8 cellular contexts compared by ENCODE assay signal in genomic region chr3:42012378-42012934, GRCh38. TPM values are rescaled to one million over a fixed set of nuclear protein-coding genes. Genes with fewer than 3 reads are reported as not detected.
DNase-seq lines count a peak whose midpoint lies in the region; TF ChIP-seq lines count a peak whose summit lies in the region.

No MANE protein-coding gene starts in this region.

- no peaks in the 10 kb centered on the region for H3K9me3 ChIP-seq in HEK293 (ENCODE audit: control insufficient read depth, insufficient read depth, low read depth, low read length)
- no peaks in the 10 kb centered on the region for H3K9me3 ChIP-seq in stomach

- CTCF ChIA-PET in HEK293 (lab: Yijun Ruan, JAX): no interaction called here

- no peaks in the 10 kb centered on the region for H3K36me3 Mint-ChIP-seq in chondrocyte (ENCODE audit: low read depth)

- DNase-seq in DMS53 (lab: John Stamatoyannopoulos, UW) (peak; percentile 46), DMS53 treated with DMSO at 0.1 percent for 48 hours (lab: John Stamatoyannopoulos, UW; ENCODE audit: unreplicated experiment) (no peak), NCI-H69 (lab: John Stamatoyannopoulos, UW) (peak; percentile 24), epithelial cell of proximal tubule (ENCODE audit: low read depth) (no peak), stomach (no peak), cerebellum (ENCODE audit: low spot score) (no peak), chondrocyte (ENCODE audit: low spot score) (no peak)

- H3K4me1 ChIP-seq in HEK293 (ENCODE audit: control insufficient read depth, insufficient read depth, low read length) (no peaks in the 10 kb centered on the region), stomach (peaks cover 21 to 43% (median 33%) of the 10 kb centered on the region in 4 donors)

- intact Hi-C loops in stomach (cut with DNase I; ENCODE audit: low total_unique reads): no loop called here

- no peak overlapping the region for H3K4me3 Mint-ChIP-seq in chondrocyte (ENCODE audit: unreplicated experiment)

- WGBS in stomach, 5 donors: 48 to 67% (median 56%) methylated on average over 2 of the region's 2 CpGs

- H3K27me3 ChIP-seq in stomach: no peaks in the 10 kb centered on the region

- no peaks in the 10 kb centered on the region for H3K36me3 ChIP-seq in HEK293 (ENCODE audit: control insufficient read depth in 2 of 2, insufficient read depth in 1 of 2, low read length in 2 of 2)
- H3K36me3 ChIP-seq in stomach: no peaks in the 10 kb centered on the region

- no peak for TF ChIP-seq POLR2A in stomach (IDR thresholded peaks at IDR 0.05)

- peaks cover 36% of the 10 kb centered on the region for H3K4me1 Mint-ChIP-seq in chondrocyte (ENCODE audit: low read depth)

- no peak overlapping the region for H3K27ac ChIP-seq in HEK293 (ENCODE audit: extremely low read depth, low read depth, low read length)
- H3K27ac ChIP-seq in stomach: peak overlapping the region; percentile 51 to 98 (median 94)

- TF ChIP-seq CTCF in HEK293 (tag by site-specific recombination; IDR thresholded peaks at IDR 0.05) (no peak), epithelial cell of proximal tubule (conservative IDR thresholded peaks at IDR 0.05; ENCODE audit: low read depth, low read length) (no peak), stomach (IDR thresholded peaks at IDR 0.05) (no peak), chondrocyte (IDR thresholded peaks at IDR 0.05) (no peak)

- no peak overlapping the region for H3K4me3 ChIP-seq in HEK293 (ENCODE audit: low read depth, low read length)
- peak overlapping the region; percentile 68 for H3K4me3 ChIP-seq in epithelial cell of proximal tubule (ENCODE audit: low read depth, low read length)
- H3K4me3 ChIP-seq in stomach: peak overlapping the region in 3 of 4 donors; percentile 84 to 97 (median 92)

- TF ChIP-seq EP300 in stomach (IDR thresholded peaks at IDR 0.05): no peak

- no peaks in the 10 kb centered on the region for H3K9me3 Mint-ChIP-seq in chondrocyte (ENCODE audit: low read depth)

- POLR2A ChIA-PET in HEK293 (lab: Yijun Ruan, JAX): no interaction called here

- H3K27me3 Mint-ChIP-seq in chondrocyte (ENCODE audit: low read depth): no peaks in the 10 kb centered on the region

- no peak overlapping the region for H3K27ac Mint-ChIP-seq in chondrocyte (ENCODE audit: unreplicated experiment)

TF ChIP-seq in HEK293, 187 proteins besides CTCF, POLR2A, EP300 and RAD21 (continues in another document):
- no peak for TF ChIP-seq ZNF211 (tag by site-specific recombination; IDR thresholded peaks at IDR 0.05; ENCODE audit: low read depth)
- no peak for TF ChIP-seq ATF2 (tag by site-specific recombination; IDR thresholded peaks at IDR 0.05; ENCODE audit: low read depth)
- no peak for TF ChIP-seq ZNF24 (tag by site-specific recombination; IDR thresholded peaks at IDR 0.05)
- TF ChIP-seq, protein P1, sequence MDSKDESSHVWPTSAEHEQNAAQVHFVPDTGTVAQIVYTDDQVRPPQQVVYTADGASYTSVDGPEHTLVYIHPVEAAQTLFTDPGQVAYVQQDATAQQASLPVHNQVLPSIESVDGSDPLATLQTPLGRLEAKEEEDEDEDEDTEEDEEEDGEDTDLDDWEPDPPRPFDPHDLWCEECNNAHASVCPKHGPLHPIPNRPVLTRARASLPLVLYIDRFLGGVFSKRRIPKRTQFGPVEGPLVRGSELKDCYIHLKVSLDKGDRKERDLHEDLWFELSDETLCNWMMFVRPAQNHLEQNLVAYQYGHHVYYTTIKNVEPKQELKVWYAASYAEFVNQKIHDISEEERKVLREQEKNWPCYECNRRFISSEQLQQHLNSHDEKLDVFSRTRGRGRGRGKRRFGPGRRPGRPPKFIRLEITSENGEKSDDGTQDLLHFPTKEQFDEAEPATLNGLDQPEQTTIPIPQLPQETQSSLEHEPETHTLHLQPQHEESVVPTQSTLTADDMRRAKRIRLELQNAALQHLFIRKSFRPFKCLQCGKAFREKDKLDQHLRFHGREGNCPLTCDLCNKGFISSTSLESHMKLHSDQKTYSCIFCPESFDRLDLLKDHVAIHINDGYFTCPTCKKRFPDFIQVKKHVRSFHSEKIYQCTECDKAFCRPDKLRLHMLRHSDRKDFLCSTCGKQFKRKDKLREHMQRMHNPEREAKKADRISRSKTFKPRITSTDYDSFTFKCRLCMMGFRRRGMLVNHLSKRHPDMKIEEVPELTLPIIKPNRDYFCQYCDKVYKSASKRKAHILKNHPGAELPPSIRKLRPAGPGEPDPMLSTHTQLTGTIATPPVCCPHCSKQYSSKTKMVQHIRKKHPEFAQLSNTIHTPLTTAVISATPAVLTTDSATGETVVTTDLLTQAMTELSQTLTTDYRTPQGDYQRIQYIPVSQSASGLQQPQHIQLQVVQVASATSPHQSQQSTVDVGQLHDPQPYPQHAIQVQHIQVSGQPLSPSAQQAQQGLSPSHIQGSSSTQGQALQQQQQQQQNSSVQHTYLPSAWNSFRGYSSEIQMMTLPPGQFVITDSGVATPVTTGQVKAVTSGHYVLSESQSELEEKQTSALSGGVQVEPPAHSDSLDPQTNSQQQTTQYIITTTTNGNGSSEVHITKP (tag by site-specific recombination; IDR thresholded peaks at IDR 0.05): peak; percentile 91
- TF ChIP-seq BCL11B (tag by site-specific recombination; IDR thresholded peaks at IDR 0.05; ENCODE audit: low read depth): no peak
- no peak for TF ChIP-seq ZNF394 (tag by site-specific recombination; IDR thresholded peaks at IDR 0.05; ENCODE audit: borderline replicate concordance)
- TF ChIP-seq PRDM6 (tag by site-specific recombination; IDR thresholded peaks at IDR 0.05): no peak
- TF ChIP-seq, protein P2, sequence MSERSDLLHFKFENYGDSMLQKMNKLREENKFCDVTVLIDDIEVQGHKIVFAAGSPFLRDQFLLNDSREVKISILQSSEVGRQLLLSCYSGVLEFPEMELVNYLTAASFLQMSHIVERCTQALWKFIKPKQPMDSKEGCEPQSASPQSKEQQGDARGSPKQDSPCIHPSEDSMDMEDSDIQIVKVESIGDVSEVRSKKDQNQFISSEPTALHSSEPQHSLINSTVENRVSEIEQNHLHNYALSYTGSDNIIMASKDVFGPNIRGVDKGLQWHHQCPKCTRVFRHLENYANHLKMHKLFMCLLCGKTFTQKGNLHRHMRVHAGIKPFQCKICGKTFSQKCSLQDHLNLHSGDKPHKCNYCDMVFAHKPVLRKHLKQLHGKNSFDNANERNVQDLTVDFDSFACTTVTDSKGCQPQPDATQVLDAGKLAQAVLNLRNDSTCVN (tag by site-specific recombination; optimal IDR thresholded peaks at IDR 0.05): no peak
- TF ChIP-seq ZBTB8A (tag by site-specific recombination; IDR thresholded peaks at IDR 0.05): no peak
- TF ChIP-seq ZNF654 (tag by site-specific recombination; IDR thresholded peaks at IDR 0.05; ENCODE audit: low read depth): 0 out of 2 replicates have a peak, but pooled peaks have one; percentile 3

RNA-seq across cellular contexts. Expression of gene ULK4, which starts 50.6 kb away (rescaled TPM):
- total RNA-seq in epithelial cell of proximal tubule (2.2 and 3.4 TPM in 2 replicates), stomach (100 to 1,000 TPM in 1 of 5 donors, 10 to 100 TPM in 3, 1 to 10 TPM in 1; 2.3 to 150 (median 12.9) TPM), cerebellum (22.6 TPM), chondrocyte (9.1 to 12.6 TPM (median 9.2 TPM) in 3 replicates)
- 1 to 10 TPM; 1.6 to 3.1 (median 3.1) TPM for polyA plus RNA-seq in stomach

Comparison
In these comparisons a context has a peak if more than half of its experiments do, and no peak if none do; other contexts are left out.
1. DNase-seq: peak in DMS53 (single experiment) and NCI-H69 (single experiment); none in DMS53 treated with DMSO at 0.1 percent for 48 hours (single experiment), epithelial cell of proximal tubule (single experiment), stomach (single experiment), cerebellum (single experiment) and chondrocyte (single experiment).